Comparison of ENCODE assay signal across 7 cellular contexts in the genomic region with DNA sequence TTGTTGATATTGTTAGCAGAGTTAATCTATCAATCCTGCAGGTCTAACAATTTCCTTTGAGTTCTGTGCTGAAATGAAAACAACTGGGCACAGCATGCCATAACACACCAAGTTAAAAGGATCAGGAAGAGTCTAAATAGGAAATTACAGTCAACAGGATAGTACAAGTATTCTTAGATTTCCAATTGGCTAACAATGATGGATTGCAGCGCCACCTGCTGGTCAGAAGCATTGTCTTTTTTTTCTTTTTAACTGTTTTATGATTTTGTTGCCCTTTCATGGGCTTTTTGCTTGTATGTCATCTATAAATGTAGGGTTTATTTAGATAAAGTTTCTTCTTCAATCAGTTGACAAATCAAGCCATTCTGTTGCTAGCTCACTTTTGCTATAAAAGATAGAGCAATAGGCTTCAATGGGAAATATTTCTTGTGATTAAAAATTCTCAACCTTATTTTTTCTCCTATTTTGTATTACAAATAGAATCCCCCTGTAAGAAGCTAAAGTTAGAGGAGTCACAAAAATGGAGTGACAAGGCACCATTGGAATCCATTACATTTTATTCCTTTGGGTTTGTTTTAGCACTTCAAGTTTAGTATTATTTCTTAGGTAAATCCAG. TPM values are rescaled to one million over a fixed set of nuclear protein-coding genes. Genes with fewer than 3 reads are reported as not detected.
DNase-seq lines count a peak whose midpoint lies in the region; TF ChIP-seq lines count a peak whose summit lies in the region.

No MANE protein-coding gene starts in this region.

- H3K27me3 ChIP-seq in Peyer's patch (no peaks in the 10 kb centered on the region), right atrium auricular region (no peaks in the 10 kb centered on the region), smooth muscle cell (ENCODE audit: low read depth) (no peaks in the 10 kb centered on the region)

- intact Hi-C loops in activated naive CD4-positive, alpha-beta T cell treated with anti-CD3 and anti-CD28 coated beads for 36 hours (cut with micrococcal nuclease): loop anchor here (1.0 to 10.0 kb wide), 7 partner anchors 41 to 1482 kb away; a partner anchor contains a TSS

- H3K4me3 ChIP-seq in Peyer's patch: no peak overlapping the region
- H3K4me3 ChIP-seq in right atrium auricular region: no peak overlapping the region
- H3K4me3 ChIP-seq in smooth muscle cell: no peak overlapping the region

- H3K4me3 Mint-ChIP-seq in activated naive CD4-positive, alpha-beta T cell treated with anti-CD3 and anti-CD28 coated beads for 36 hours: no peak overlapping the region

- peaks cover 20% of the 10 kb centered on the region for H3K27me3 Mint-ChIP-seq in activated naive CD4-positive, alpha-beta T cell treated with anti-CD3 and anti-CD28 coated beads for 36 hours (ENCODE audit: low read depth)

- H3K4me1 ChIP-seq in Peyer's patch: no peaks in the 10 kb centered on the region
- no peaks in the 10 kb centered on the region for H3K4me1 ChIP-seq in right atrium auricular region
- no peaks in the 10 kb centered on the region for H3K4me1 ChIP-seq in smooth muscle cell (ENCODE audit: low read depth)

- H3K4me2 ChIP-seq in smooth muscle cell: no peak overlapping the region

- no peaks in the 10 kb centered on the region for H3F3A ChIP-seq in smooth muscle cell (ENCODE audit: low read depth)

- no peak overlapping the region for H3K27ac Mint-ChIP-seq in activated naive CD4-positive, alpha-beta T cell treated with anti-CD3 and anti-CD28 coated beads for 36 hours

- H3K9ac ChIP-seq in smooth muscle cell (ENCODE audit: low read depth): no peak overlapping the region

- TF ChIP-seq POLR2A in Peyer's patch (IDR thresholded peaks at IDR 0.05): no peak

- H3K9me3 Mint-ChIP-seq in activated naive CD4-positive, alpha-beta T cell treated with anti-CD3 and anti-CD28 coated beads for 36 hours: no peaks in the 10 kb centered on the region

- 3% methylated on average over 1 of the region's 1 CpG for WGBS in smooth muscle cell (ENCODE audit: low lambda C conversion rate)

- no peaks in the 10 kb centered on the region for H3K36me3 Mint-ChIP-seq in activated naive CD4-positive, alpha-beta T cell treated with anti-CD3 and anti-CD28 coated beads for 36 hours (ENCODE audit: low read depth)

- no peak overlapping the region for H2AFZ ChIP-seq in smooth muscle cell (ENCODE audit: low read depth)

- H3K9me3 ChIP-seq in Peyer's patch (no peaks in the 10 kb centered on the region), right atrium auricular region (no peaks in the 10 kb centered on the region), smooth muscle cell (replicated peaks; ENCODE audit: low read depth) (no peaks in the 10 kb centered on the region)

- TF ChIP-seq CTCF in Peyer's patch (IDR thresholded peaks at IDR 0.05) (peak; percentile 18 to 80 (median 72)), right atrium auricular region (IDR thresholded peaks at IDR 0.05) (peak; percentile 68 to 83), smooth muscle cell (IDR thresholded peaks at IDR 0.05; ENCODE audit: borderline replicate concordance, insufficient read depth, poor library complexity, severe bottlenecking) (peak; percentile 96)

- no peaks in the 10 kb centered on the region for H4K20me1 ChIP-seq in smooth muscle cell (ENCODE audit: low read depth)

- CTCF ChIA-PET in activated naive CD4-positive, alpha-beta T cell treated with anti-CD3 and anti-CD28 coated beads for 36 hours (lab: Charles Lee): interaction anchor here (0.5 to 1.9 kb wide), 3 partner anchors 9 to 1846 kb away, joined by 3 to 5 read pairs (median 3); no protein-coding TSS in a partner anchor

- H3K4me1 Mint-ChIP-seq in activated naive CD4-positive, alpha-beta T cell treated with anti-CD3 and anti-CD28 coated beads for 36 hours (ENCODE audit: low read depth): no peaks in the 10 kb centered on the region

- H3K27ac ChIP-seq in Peyer's patch (no peak overlapping the region), right atrium auricular region (no peak overlapping the region), smooth muscle cell (ENCODE audit: low read depth) (no peak overlapping the region)

- DNase-seq in GM04504 (ENCODE audit: low read depth): peak; percentile 15
- DNase-seq in HT1080 (ENCODE audit: low read depth): peak; percentile 44
- peak in 1 of 3 donors; percentile 85 for DNase-seq in Peyer's patch
- DNase-seq in activated naive CD4-positive, alpha-beta T cell treated with anti-CD3 and anti-CD28 coated beads for 36 hours: peak; percentile 73
- DNase-seq in right atrium auricular region (ENCODE audit: low spot score): no peak
- DNase-seq in smooth muscle cell (lab: John Stamatoyannopoulos, UW; ENCODE audit: unreplicated experiment): peak; percentile 4
- no peak for DNase-seq in GF-D8 (lab: John Stamatoyannopoulos, UW)

- H3K79me2 ChIP-seq in smooth muscle cell (ENCODE audit: low read depth): no peaks in the 10 kb centered on the region

- no peaks in the 10 kb centered on the region for H3K36me3 ChIP-seq in Peyer's patch
- H3K36me3 ChIP-seq in right atrium auricular region: no peaks in the 10 kb centered on the region
- H3K36me3 ChIP-seq in smooth muscle cell (ENCODE audit: low read depth): no peaks in the 10 kb centered on the region

RNA-seq across cellular contexts. Expression of a gene that starts 40.8 kb away (rescaled TPM):
- total RNA-seq in HT1080 (2014; rRNA removed; shearing (Covaris generic)): not detected in 2 replicates
- polyA plus RNA-seq in HT1080 (2015; cell fraction: cytosol; rRNA removed): not detected in 2 replicates
- polyA plus RNA-seq in HT1080 (2015; cell fraction: nucleus; rRNA removed): not detected in 2 replicates
- under 1 TPM in 2 of 4 donors, not detected in 2; 0.54 to 0.85 TPM for total RNA-seq in Peyer's patch
- not detected for total RNA-seq in activated naive CD4-positive, alpha-beta T cell treated with anti-CD3 and anti-CD28 coated beads for 36 hours
- total RNA-seq in right atrium auricular region: 1 to 10 TPM; 1.1 to 2.8 TPM
- total RNA-seq in smooth muscle cell: 0.13 TPM in 1 of 2 replicates, not detected in the other
- not detected in 2 replicates for polyA plus RNA-seq in smooth muscle cell

Comparison
In these comparisons a context has a peak if more than half of its experiments do, and no peak if none do; other contexts are left out.
1. DNase-seq: peak in GM04504 (single experiment), HT1080 (single experiment), activated naive CD4-positive, alpha-beta T cell treated with anti-CD3 and anti-CD28 coated beads for 36 hours (single experiment) and smooth muscle cell (single experiment); none in right atrium auricular region (single experiment) and GF-D8 (single experiment).
2. Peak in every context shown above with its lines, with median percentiles within 50 percentile points of each other: CTCF ChIP-seq.